Comparison of ENCODE assay signal across 8 cellular contexts in the genomic region with DNA sequence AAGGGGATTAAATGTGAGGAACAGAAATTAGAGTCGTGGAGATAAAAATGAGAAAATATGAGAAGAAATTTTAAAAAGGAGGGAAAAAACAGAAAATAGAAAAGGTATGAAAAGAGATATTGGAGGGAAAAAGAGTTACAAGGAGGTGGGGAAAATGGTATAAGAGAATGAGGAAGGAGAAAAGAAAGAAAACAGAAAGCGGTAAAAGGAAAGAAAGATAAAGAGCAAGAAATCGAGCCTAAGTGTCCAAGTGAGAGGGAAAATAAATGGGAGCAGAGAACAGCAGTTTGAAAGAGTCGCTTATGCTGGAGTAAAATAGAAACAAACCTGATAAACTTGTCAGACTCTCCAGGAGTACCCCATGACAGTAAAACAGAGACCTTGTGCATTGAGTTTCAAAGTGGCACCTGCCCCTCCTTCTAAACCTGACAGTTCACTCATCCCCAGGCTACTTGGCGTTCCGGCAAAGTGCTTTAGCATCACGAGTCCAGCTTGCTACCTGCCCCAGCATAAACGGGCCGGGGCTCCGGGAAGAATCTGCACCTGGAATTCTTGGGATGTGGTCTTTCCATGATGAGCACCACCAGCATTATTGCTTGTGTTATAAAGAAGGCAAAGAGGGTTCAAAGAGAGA. TPM values are rescaled to one million over a fixed set of nuclear protein-coding genes. Genes with fewer than 3 reads are reported as not detected.
DNase-seq lines count a peak whose midpoint lies in the region; ATAC-seq and TF ChIP-seq lines count a peak whose summit lies in the region.

No MANE protein-coding gene starts in this region.

- H2AFZ ChIP-seq in MM.1S (ENCODE audit: low read length): peak overlapping the region; percentile 50

- TF ChIP-seq CTCF in MM.1S (IDR thresholded peaks at IDR 0.05; ENCODE audit: low read length): no peak
- no peak for TF ChIP-seq CTCF in mucosa of descending colon (IDR thresholded peaks at IDR 0.05)

- DNase-seq in COLO668 (lab: John Stamatoyannopoulos, UW; ENCODE audit: unreplicated experiment): peak; percentile 55
- no peak for DNase-seq in MM.1S
- DNase-seq in cerebellum (ENCODE audit: low spot score): peak; percentile 18
- peak in 2 of 3 donors; percentile 4 to 24 for DNase-seq in mucosa of descending colon
- no peak for DNase-seq in NK-92 (lab: John Stamatoyannopoulos, UW; ENCODE audit: unreplicated experiment)
- DNase-seq in middle frontal gyrus (ENCODE audit: extremely low spot score, low spot score): no peak

- H3K9me3 ChIP-seq in MM.1S (replicated peaks; ENCODE audit: insufficient read depth, low read length) (no peaks in the 10 kb centered on the region), mucosa of descending colon (no peaks in the 10 kb centered on the region)

- peaks cover 19% of the 10 kb centered on the region for H3F3A ChIP-seq in MM.1S (ENCODE audit: insufficient read depth, low read length)

- H3K4me3 ChIP-seq in MM.1S (ENCODE audit: low read length) (peak overlapping the region; percentile 53; the same call in 1 of the 2 replicates), mucosa of descending colon (no peak overlapping the region)

- no peak overlapping the region for H3K9ac ChIP-seq in MM.1S (ENCODE audit: low read length)

- H3K27ac ChIP-seq in MM.1S (ENCODE audit: low read length): no peak overlapping the region

- H3K79me2 ChIP-seq in MM.1S (ENCODE audit: low read length): no peaks in the 10 kb centered on the region

- no peaks in the 10 kb centered on the region for H3K36me3 ChIP-seq in MM.1S (replicated peaks; ENCODE audit: insufficient read depth, low read length)
- no peaks in the 10 kb centered on the region for H3K36me3 ChIP-seq in mucosa of descending colon (ENCODE audit: low read depth)

- H3K9me2 ChIP-seq in MM.1S (replicated peaks; ENCODE audit: insufficient read depth, low read length): no peaks in the 10 kb centered on the region

- peaks cover 3% of the 10 kb centered on the region; the same call in 1 of the 2 replicates for H4K20me1 ChIP-seq in MM.1S (ENCODE audit: insufficient read depth, low read length)

- peaks cover 37% of the 10 kb centered on the region for H3K27me3 ChIP-seq in MM.1S (replicated peaks; ENCODE audit: insufficient read depth, low read length)

- no peak for ATAC-seq in mucosa of descending colon
- ATAC-seq in HG03097 (IDR thresholded peaks at IDR 0.05; ENCODE audit: low FRiP score, unreplicated experiment): no peak
- no peak for ATAC-seq in GM19035 (IDR thresholded peaks at IDR 0.05; ENCODE audit: unreplicated experiment)

- intact Hi-C loops in mucosa of descending colon (cut with DNase I, micrococcal nuclease): no loop called here

- H3K4me1 ChIP-seq in MM.1S (ENCODE audit: low read length): peaks cover 8% of the 10 kb centered on the region
- no peaks in the 10 kb centered on the region for H3K4me1 ChIP-seq in mucosa of descending colon (ENCODE audit: low read depth)

- peak overlapping the region; percentile 98 for H3K4me2 ChIP-seq in MM.1S (ENCODE audit: low read depth, low read length)

RNA-seq across cellular contexts. Expression of gene NEGR1, which starts 0.6 kb away (rescaled TPM):
- total RNA-seq in cerebellum (28.7 TPM), mucosa of descending colon (10 to 100 TPM in 1 of 3 donors, 1 to 10 TPM in 2; 2.3 to 47.9 (median 8.0) TPM)

Comparison
In these comparisons a context has a peak if more than half of its experiments do, and no peak if none do; other contexts are left out.
1. DNase-seq: peak in COLO668 (single experiment), cerebellum (single experiment) and mucosa of descending colon (2 of 3); none in MM.1S (single experiment), NK-92 (single experiment) and middle frontal gyrus (single experiment).